In genomic region chr12:121799842-121800693, GRCh38 we compare ENCODE assay signal across 8 cellular contexts. TPM values are rescaled to one million over a fixed set of nuclear protein-coding genes. Genes with fewer than 3 reads are reported as not detected.
DNase-seq lines count a peak whose midpoint lies in the region; TF ChIP-seq lines count a peak whose summit lies in the region.

No MANE protein-coding gene starts in this region.

- H3K9me3 ChIP-seq in HUES6 (ENCODE audit: control insufficient read depth, insufficient read depth, low read depth, low read length) (no peaks in the 10 kb centered on the region), thymus (ENCODE audit: control insufficient read depth) (no peaks in the 10 kb centered on the region)

- no peaks in the 10 kb centered on the region for H3K9me3 Mint-ChIP-seq in activated naive CD4-positive, alpha-beta T cell treated with anti-CD3 and anti-CD28 coated beads for 36 hours
- H3K9me3 Mint-ChIP-seq in neural crest cell = no peaks in the 10 kb centered on the region

- peaks cover 26% of the 10 kb centered on the region for H3K4me1 Mint-ChIP-seq in activated naive CD4-positive, alpha-beta T cell treated with anti-CD3 and anti-CD28 coated beads for 36 hours (ENCODE audit: low read depth)
- peaks cover 52% of the 10 kb centered on the region for H3K4me1 Mint-ChIP-seq in neural crest cell

- H3K27me3 ChIP-seq in HUES6 (ENCODE audit: control insufficient read depth, insufficient read depth, low read length) (no peaks in the 10 kb centered on the region), thymus (ENCODE audit: control insufficient read depth, insufficient read depth) (no peaks in the 10 kb centered on the region)

- H3K4me1 ChIP-seq in HUES6 (ENCODE audit: control insufficient read depth, insufficient read depth, low read length) (peaks cover 37% of the 10 kb centered on the region), thymus (ENCODE audit: control insufficient read depth, insufficient read depth, low read length) (peaks cover 22% of the 10 kb centered on the region)

- H3K27ac ChIP-seq in HUES6 (ENCODE audit: low read depth, low read length) (peak overlapping the region; percentile 99), thymus (ENCODE audit: low read depth) (peak overlapping the region; percentile 100)

- peak overlapping the region; percentile 74 for H3K4me3 ChIP-seq in HUES6 (ENCODE audit: low read depth, low read length)
- peak overlapping the region; percentile 100 for H3K4me3 ChIP-seq in thymus (ENCODE audit: low read length)

- no peak for TF ChIP-seq CTCF in neural crest cell (conservative IDR thresholded peaks at IDR 0.05)

- H3K4me3 Mint-ChIP-seq in activated naive CD4-positive, alpha-beta T cell treated with anti-CD3 and anti-CD28 coated beads for 36 hours = peak overlapping the region; percentile 76
- H3K4me3 Mint-ChIP-seq in neural crest cell = peak overlapping the region; percentile 86

- peaks cover 32% of the 10 kb centered on the region for H3K36me3 ChIP-seq in HUES6 (ENCODE audit: control insufficient read depth, insufficient read depth, low read length)
- H3K36me3 ChIP-seq in thymus (ENCODE audit: control insufficient read depth, insufficient read depth) = peaks cover 29% of the 10 kb centered on the region

- H3K36me3 Mint-ChIP-seq in activated naive CD4-positive, alpha-beta T cell treated with anti-CD3 and anti-CD28 coated beads for 36 hours (ENCODE audit: low read depth) = peaks cover 21% of the 10 kb centered on the region
- peaks cover 16% of the 10 kb centered on the region for H3K36me3 Mint-ChIP-seq in neural crest cell (ENCODE audit: low read depth)

- intact Hi-C loops in activated naive CD4-positive, alpha-beta T cell treated with anti-CD3 and anti-CD28 coated beads for 36 hours (cut with micrococcal nuclease) = loop anchor here (1.0 to 10.0 kb wide), 4 partner anchors 12 to 925 kb away; partner anchors contain the start of genes DIABLO and PSMD9

- peak; percentile 35 for DNase-seq in NCI-H1092 treated with DMSO at 0.1 percent for 48 hours (lab: John Stamatoyannopoulos, UW)
- DNase-seq in NCI-H1092 (lab: John Stamatoyannopoulos, UW) = no peak
- peak; percentile 87 for DNase-seq in RPMI8226
- DNase-seq in activated naive CD4-positive, alpha-beta T cell treated with anti-CD3 and anti-CD28 coated beads for 36 hours = peak; percentile 90
- DNase-seq in foreskin melanocyte = peak; percentile 73
- DNase-seq in neural crest cell (ENCODE audit: low read depth, low spot score) = peak; percentile 68

- peak overlapping the region; percentile 100 for H3K9ac ChIP-seq in HUES6 (ENCODE audit: low read length)

- no peaks in the 10 kb centered on the region for H3K27me3 Mint-ChIP-seq in activated naive CD4-positive, alpha-beta T cell treated with anti-CD3 and anti-CD28 coated beads for 36 hours (ENCODE audit: low read depth)
- peaks cover 35% of the 10 kb centered on the region for H3K27me3 Mint-ChIP-seq in neural crest cell (ENCODE audit: low read depth)

- under 1% methylated on average over 84 of the region's 84 CpGs for WGBS in thymus

- H3K27ac Mint-ChIP-seq in activated naive CD4-positive, alpha-beta T cell treated with anti-CD3 and anti-CD28 coated beads for 36 hours = peak overlapping the region; percentile 87
- peak overlapping the region; percentile 98 for H3K27ac Mint-ChIP-seq in neural crest cell (ENCODE audit: unreplicated experiment)

- CTCF ChIA-PET in activated naive CD4-positive, alpha-beta T cell treated with anti-CD3 and anti-CD28 coated beads for 36 hours (lab: Charles Lee) = interaction anchor here (0.8 to 9.7 kb wide), 3 partner anchors 8 to 13 kb away, joined by 3 to 494 read pairs (median 48); partner anchors contain the start of gene SETD1B

RNA-seq across cellular contexts. Expression of gene SETD1B, which starts 3.7 kb away (rescaled TPM):
- 1 to 10 TPM; 8.2 to 8.3 TPM for total RNA-seq in activated naive CD4-positive, alpha-beta T cell treated with anti-CD3 and anti-CD28 coated beads for 36 hours
- 25.6 and 25.9 TPM in 2 replicates for total RNA-seq in neural crest cell
- 11.8 TPM for polyA plus RNA-seq in thymus

RNA-seq across cellular contexts. Expression of gene RHOF, which starts 6.6 kb away (rescaled TPM):
- 10 to 100 TPM; 64.4 to 67.5 TPM for total RNA-seq in activated naive CD4-positive, alpha-beta T cell treated with anti-CD3 and anti-CD28 coated beads for 36 hours
- 23.8 and 25.5 TPM in 2 replicates for total RNA-seq in neural crest cell
- 12.9 TPM for polyA plus RNA-seq in thymus

RNA-seq across cellular contexts. Expression of gene HPD, which starts 58.6 kb away (rescaled TPM):
- not detected for total RNA-seq in activated naive CD4-positive, alpha-beta T cell treated with anti-CD3 and anti-CD28 coated beads for 36 hours
- total RNA-seq in neural crest cell = 0.21 TPM in 1 of 2 replicates, not detected in the other
- 0.87 TPM for polyA plus RNA-seq in thymus
